ENCODE assay signal across 8 cellular contexts in the genomic region with DNA sequence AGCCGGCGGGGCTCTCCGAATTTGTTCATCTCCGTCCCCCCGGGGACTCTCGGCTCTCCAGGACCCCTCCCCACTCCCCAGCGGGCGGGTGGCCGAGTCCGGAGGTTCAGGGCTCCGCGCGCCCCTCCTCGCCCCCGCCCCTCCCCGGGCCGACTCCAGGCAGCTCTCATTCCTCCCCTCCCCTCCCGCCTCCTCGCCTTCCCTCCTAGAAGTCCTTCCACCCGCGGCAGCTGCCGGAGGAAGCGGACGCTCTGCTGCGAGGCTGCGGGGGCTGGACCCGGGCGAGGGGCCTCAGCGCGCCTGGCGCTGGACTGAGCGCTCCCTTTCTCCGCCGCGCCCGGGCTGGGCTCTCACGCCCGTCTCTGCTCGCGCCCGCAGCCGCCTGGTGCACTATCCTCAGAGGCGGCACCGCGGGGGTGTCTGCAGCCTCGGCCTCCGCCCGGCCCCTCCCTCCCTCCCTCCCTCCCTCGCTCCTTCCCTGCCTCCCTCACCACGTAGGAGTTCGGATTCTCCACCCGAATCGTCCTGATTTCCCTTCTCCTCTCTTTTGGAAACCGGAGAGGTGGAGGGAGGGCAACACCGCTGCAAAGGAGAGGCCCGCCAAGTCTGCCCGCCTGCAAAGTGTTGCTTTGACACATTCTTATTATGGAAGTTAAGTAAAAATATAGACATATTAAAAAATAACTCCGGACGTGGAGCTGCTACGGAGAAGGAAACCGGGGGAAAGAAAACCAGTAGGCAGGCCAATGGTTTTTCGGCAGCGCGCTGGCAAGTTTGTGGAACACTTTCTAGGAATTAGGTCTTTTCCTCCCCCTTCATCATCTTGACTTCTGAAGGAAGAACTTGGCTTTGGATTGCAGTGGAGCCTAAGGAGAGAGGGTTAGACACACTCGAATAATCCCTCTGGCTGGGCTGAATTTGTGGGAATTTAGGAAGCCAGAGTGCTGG. TPM values are rescaled to one million over a fixed set of nuclear protein-coding genes. Genes with fewer than 3 reads are reported as not detected.
DNase-seq lines count a peak whose midpoint lies in the region; ATAC-seq, FAIRE-seq and TF ChIP-seq lines count a peak whose summit lies in the region.

A gene with protein sequence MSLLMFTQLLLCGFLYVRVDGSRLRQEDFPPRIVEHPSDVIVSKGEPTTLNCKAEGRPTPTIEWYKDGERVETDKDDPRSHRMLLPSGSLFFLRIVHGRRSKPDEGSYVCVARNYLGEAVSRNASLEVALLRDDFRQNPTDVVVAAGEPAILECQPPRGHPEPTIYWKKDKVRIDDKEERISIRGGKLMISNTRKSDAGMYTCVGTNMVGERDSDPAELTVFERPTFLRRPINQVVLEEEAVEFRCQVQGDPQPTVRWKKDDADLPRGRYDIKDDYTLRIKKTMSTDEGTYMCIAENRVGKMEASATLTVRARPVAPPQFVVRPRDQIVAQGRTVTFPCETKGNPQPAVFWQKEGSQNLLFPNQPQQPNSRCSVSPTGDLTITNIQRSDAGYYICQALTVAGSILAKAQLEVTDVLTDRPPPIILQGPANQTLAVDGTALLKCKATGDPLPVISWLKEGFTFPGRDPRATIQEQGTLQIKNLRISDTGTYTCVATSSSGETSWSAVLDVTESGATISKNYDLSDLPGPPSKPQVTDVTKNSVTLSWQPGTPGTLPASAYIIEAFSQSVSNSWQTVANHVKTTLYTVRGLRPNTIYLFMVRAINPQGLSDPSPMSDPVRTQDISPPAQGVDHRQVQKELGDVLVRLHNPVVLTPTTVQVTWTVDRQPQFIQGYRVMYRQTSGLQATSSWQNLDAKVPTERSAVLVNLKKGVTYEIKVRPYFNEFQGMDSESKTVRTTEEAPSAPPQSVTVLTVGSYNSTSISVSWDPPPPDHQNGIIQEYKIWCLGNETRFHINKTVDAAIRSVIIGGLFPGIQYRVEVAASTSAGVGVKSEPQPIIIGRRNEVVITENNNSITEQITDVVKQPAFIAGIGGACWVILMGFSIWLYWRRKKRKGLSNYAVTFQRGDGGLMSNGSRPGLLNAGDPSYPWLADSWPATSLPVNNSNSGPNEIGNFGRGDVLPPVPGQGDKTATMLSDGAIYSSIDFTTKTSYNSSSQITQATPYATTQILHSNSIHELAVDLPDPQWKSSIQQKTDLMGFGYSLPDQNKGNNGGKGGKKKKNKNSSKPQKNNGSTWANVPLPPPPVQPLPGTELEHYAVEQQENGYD (N-terminal part only) (plus strand): TSS at position 494 of the 948 bp plus-strand sequence. CDS start 687 bp downstream, outside the sequence.

- DNase-seq in HK-2 (ENCODE audit: unreplicated experiment) = peak; percentile 49
- DNase-seq in SK-MEL-5 (ENCODE audit: low read depth, low spot score) = peak; percentile 63
- peak in 1 of 2 donors; percentile 16 for DNase-seq in frontal cortex (ENCODE audit: low spot score in 2 of 2)
- no peak for DNase-seq in stimulated activated naive CD4-positive, alpha-beta T cell treated with Interleukin-2 at 50 U/mL for 16 hours (lab: John Stamatoyannopoulos, UW)

- H3K4me2 ChIP-seq in parathyroid adenoma (ENCODE audit: low read length) = peak within 1 kb of the TSS; percentile 36

- no peaks in the 10 kb centered on the region for H3K27me3 ChIP-seq in parathyroid adenoma (ENCODE audit: control insufficient read depth, insufficient read depth, low read length)

- no peak for FAIRE-seq in frontal cortex (lab: Jason Lieb, UNC)

- ATAC-seq in HG02870 (IDR thresholded peaks at IDR 0.05; ENCODE audit: unreplicated experiment) = no peak
- no peak for ATAC-seq in HG03432 (IDR thresholded peaks at IDR 0.05; ENCODE audit: unreplicated experiment)
- no peak for ATAC-seq in HG02763 (IDR thresholded peaks at IDR 0.05; ENCODE audit: unreplicated experiment)

- H3K9me3 ChIP-seq in parathyroid adenoma (ENCODE audit: control insufficient read depth, low read length) = no peaks in the 10 kb centered on the region

- no peak within 1 kb of the TSS for H3K9ac ChIP-seq in parathyroid adenoma

- no peaks in the 10 kb centered on the region for H3K79me2 ChIP-seq in parathyroid adenoma

- peak within 1 kb of the TSS; percentile 30 for H3K4me3 ChIP-seq in parathyroid adenoma (ENCODE audit: low read depth, low read length)

- H3K27ac ChIP-seq in parathyroid adenoma = no peak within 1 kb of the TSS

- in situ Hi-C loops in SK-MEL-5 (cut with HindIII; ENCODE audit: low pct_unique_long_range_greater_than_20kb, low sequenced_read_pairs) = no loop called here

- H2AFZ ChIP-seq in parathyroid adenoma = peak within 1 kb of the TSS; percentile 26

- no peaks in the 10 kb centered on the region for H3K36me3 ChIP-seq in parathyroid adenoma (ENCODE audit: control insufficient read depth, insufficient read depth, low read length)

- no peak for TF ChIP-seq CTCF in parathyroid adenoma (IDR thresholded peaks at IDR 0.05)

- H3K4me1 ChIP-seq in parathyroid adenoma = no peaks in the 10 kb centered on the region

RNA-seq across cellular contexts. Expression of the gene that starts here (rescaled TPM):
- total RNA-seq in SK-MEL-5 (2014; rRNA removed; shearing (Covaris generic)) = 32.3 and 42.2 TPM in 2 replicates
- 14.9 and 18.0 TPM in 2 replicates for polyA plus RNA-seq in SK-MEL-5 (2015; cell fraction: cytosol; rRNA removed)
- 10.4 and 15.3 TPM in 2 replicates for polyA plus RNA-seq in SK-MEL-5 (2015; cell fraction: nucleus; rRNA removed)
- 245 TPM for total RNA-seq in frontal cortex
